ENCODE assay signal across 20 cellular contexts in the genomic region with DNA sequence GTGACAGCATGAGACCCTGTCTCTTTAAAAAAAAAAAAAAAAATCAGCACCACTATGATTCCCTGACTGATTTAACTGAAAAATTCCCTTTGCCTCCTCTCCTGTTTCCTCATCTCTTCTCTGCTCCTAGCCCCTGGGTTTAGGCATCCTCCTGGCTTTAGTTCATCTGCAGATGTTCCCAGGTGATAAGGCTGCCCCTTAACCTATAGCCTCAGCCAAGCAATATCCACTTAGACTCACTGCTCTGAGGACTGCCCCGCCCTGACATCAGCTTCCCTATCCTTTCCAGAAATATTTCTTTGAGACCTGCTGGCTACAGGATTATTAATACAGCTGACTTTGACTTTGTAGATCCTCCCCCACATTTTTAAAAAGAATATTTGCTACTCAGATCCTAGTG. TPM values are rescaled to one million over a fixed set of nuclear protein-coding genes. Genes with fewer than 3 reads are reported as not detected.
DNase-seq lines count a peak whose midpoint lies in the region; ATAC-seq and TF ChIP-seq lines count a peak whose summit lies in the region.
"Had no signal": no experiment of that assay in that cellular context is flagged by ENCODE, and none has a peak within 500 bp of the region (broad histone marks: within the 10 kb centered on the region; RNA-seq: fewer than 3 reads in every experiment).

No MANE protein-coding gene starts in this region.

- no peak overlapping the region for H2BK12ac ChIP-seq in trophoblast cell (ENCODE audit: low read length)

- BruUV-seq in PC-9 (replicated peaks; lab: Mats Ljungman, UMichigan) = no TSS peak

- H3K79me2 ChIP-seq in PC-9 (ENCODE audit: low read depth) = no peaks in the 10 kb centered on the region
- H3K79me2 ChIP-seq in trophoblast cell (ENCODE audit: control insufficient read depth, insufficient read depth, low read length, poor library complexity) = no peaks in the 10 kb centered on the region

- no peaks in the 10 kb centered on the region for H3K9me3 Mint-ChIP-seq in activated CD4-positive, alpha-beta memory T cell treated with anti-CD3 and anti-CD28 coated beads for 36 hours
- H3K9me3 Mint-ChIP-seq: IgD-negative memory B cell had no signal

- no peaks in the 10 kb centered on the region for H3K9me2 ChIP-seq in PC-9 (ENCODE audit: insufficient read depth)

- H3K9ac ChIP-seq in trophoblast cell (ENCODE audit: low read length) = no peak overlapping the region

- H3K27me3 ChIP-seq in PC-9 (ENCODE audit: insufficient read depth, low read depth) (no peaks in the 10 kb centered on the region), esophagus muscularis mucosa (no peaks in the 10 kb centered on the region), trophoblast cell (ENCODE audit: insufficient read depth, low read length) (no peaks in the 10 kb centered on the region), ascending aorta (no peaks in the 10 kb centered on the region)

- peaks cover 40% of the 10 kb centered on the region for H3K4me1 ChIP-seq in PC-9 (replicated peaks; ENCODE audit: insufficient read depth)
- H3K4me1 ChIP-seq in esophagus muscularis mucosa = peaks cover 9 to 77% (median 75%) of the 10 kb centered on the region in 4 donors
- peaks cover 17% of the 10 kb centered on the region in 2 experiments for H3K4me1 ChIP-seq in trophoblast cell (ENCODE audit: control insufficient read depth in 1 of 2, insufficient read depth in 2 of 2, low read length in 2 of 2)
- H3K4me1 ChIP-seq in ascending aorta = peaks cover 5 to 15% of the 10 kb centered on the region in 2 donors
- H3K4me1 ChIP-seq: HAP-1 had no signal

- no peak overlapping the region for H2BK5ac ChIP-seq in trophoblast cell (ENCODE audit: low read depth, low read length, poor library complexity)

- H4K12ac ChIP-seq in trophoblast cell (ENCODE audit: low read depth, low read length) = no peak overlapping the region

- TF ChIP-seq EP300 in esophagus muscularis mucosa (IDR thresholded peaks at IDR 0.05) = no peak

- H3K4me2 ChIP-seq in PC-9 (peak overlapping the region; percentile 50), trophoblast cell (ENCODE audit: low read length) (no peak overlapping the region)

- H3K4ac ChIP-seq in trophoblast cell (ENCODE audit: low read depth, low read length) = no peak overlapping the region

- 82% methylated on average over 1 of the region's 1 CpG for WGBS in esophagus muscularis mucosa
- WGBS in trophoblast cell (ENCODE audit: extremely low coverage, insufficient coverage, insufficient read length) = no CpG with 5 or more reads among the region's 1 CpG

- H3K27ac ChIP-seq in PC-9 (0 out of 2 replicates have a peak overlapping the region, but pooled peaks have one; percentile 22), esophagus muscularis mucosa (replicated peaks in 1 of 4) (peak overlapping the region; percentile 92 to 97 (median 94)), trophoblast cell (ENCODE audit: low read depth, low read length) (no peak overlapping the region), ascending aorta (peak overlapping the region in 1 of 2 donors; percentile 4)

- H4K8ac ChIP-seq in trophoblast cell (ENCODE audit: low read depth, low read length) = no peak overlapping the region

- H3F3A ChIP-seq in PC-9 (ENCODE audit: insufficient read depth, low read depth) = peaks cover 17% of the 10 kb centered on the region; the same call in 1 of the 2 replicates

- H3K4me3 ChIP-seq in PC-9 (no peak overlapping the region), esophagus muscularis mucosa (no peak overlapping the region), trophoblast cell (ENCODE audit: low read depth, low read length) (no peak overlapping the region), ascending aorta (no peak overlapping the region)
- H3K4me3 ChIP-seq: HAP-1 had no signal

- no peak overlapping the region for H2BK120ac ChIP-seq in trophoblast cell (ENCODE audit: insufficient read depth, low read length, poor library complexity)

- TF ChIP-seq CTCF in PC-9 (conservative IDR thresholded peaks at IDR 0.05) (no peak), esophagus muscularis mucosa (IDR thresholded peaks at IDR 0.05) (no peak), ascending aorta (IDR thresholded peaks at IDR 0.05) (no peak)

- peaks cover 1% of the 10 kb centered on the region for H3K27me3 Mint-ChIP-seq in activated CD4-positive, alpha-beta memory T cell treated with anti-CD3 and anti-CD28 coated beads for 36 hours

- no peaks in the 10 kb centered on the region for H3K36me3 Mint-ChIP-seq in activated CD4-positive, alpha-beta memory T cell treated with anti-CD3 and anti-CD28 coated beads for 36 hours

- H3K4me3 Mint-ChIP-seq in activated CD4-positive, alpha-beta memory T cell treated with anti-CD3 and anti-CD28 coated beads for 36 hours = no peak overlapping the region

- no peaks in the 10 kb centered on the region for H4K20me1 ChIP-seq in PC-9 (ENCODE audit: insufficient read depth)

- no peak for TF ChIP-seq POLR2A in esophagus muscularis mucosa (IDR thresholded peaks at IDR 0.05; ENCODE audit: low read depth)

- no peak overlapping the region for H3K23ac ChIP-seq in trophoblast cell (ENCODE audit: low read length)

- intact Hi-C loops in PC-9 (cut with micrococcal nuclease; ENCODE audit: unreplicated experiment) (loop anchor here (5.0 kb wide), 1 partner anchor 37 kb away; a partner anchor contains a TSS), esophagus muscularis mucosa (cut with DNase I) (no loop called here), ascending aorta (cut with DNase I) (no loop called here)
- intact Hi-C loops in activated CD4-positive, alpha-beta memory T cell treated with anti-CD3 and anti-CD28 coated beads for 36 hours (cut with micrococcal nuclease) = no loop called here

- ATAC-seq in HG02981 (IDR thresholded peaks at IDR 0.05; ENCODE audit: unreplicated experiment) = no peak

- no peak overlapping the region for H2AFZ ChIP-seq in PC-9
- no peak overlapping the region for H2AFZ ChIP-seq in trophoblast cell (ENCODE audit: insufficient read depth, low read length, poor library complexity)

- no peak overlapping the region for H3K27ac Mint-ChIP-seq in activated CD4-positive, alpha-beta memory T cell treated with anti-CD3 and anti-CD28 coated beads for 36 hours
- H3K27ac Mint-ChIP-seq: IgD-negative memory B cell had no signal

- H3K36me3 ChIP-seq in PC-9 (ENCODE audit: low read depth) = no peaks in the 10 kb centered on the region
- H3K36me3 ChIP-seq in esophagus muscularis mucosa = peaks cover under 1 to 72% (median 36%) of the 10 kb centered on the region in 4 donors
- H3K36me3 ChIP-seq in trophoblast cell (ENCODE audit: control insufficient read depth in 1 of 2, insufficient read depth in 2 of 2, low read length in 2 of 2) = peaks cover 23 to 30% of the 10 kb centered on the region in 2 experiments
- peaks cover 57 to 78% of the 10 kb centered on the region in 2 donors for H3K36me3 ChIP-seq in ascending aorta
- H3K36me3 ChIP-seq: HAP-1 had no signal

- H3K9me3 ChIP-seq in PC-9 (ENCODE audit: insufficient read depth, low read depth) (0 out of 2 replicates have a peak, but pooled peaks cover 9% of the 10 kb centered on the region), esophagus muscularis mucosa (no peaks in the 10 kb centered on the region), trophoblast cell (ENCODE audit: insufficient read depth, low read depth, low read length) (no peaks in the 10 kb centered on the region), ascending aorta (no peaks in the 10 kb centered on the region)
- H3K9me3 ChIP-seq: HAP-1 had no signal

- no peaks in the 10 kb centered on the region for H3K4me1 Mint-ChIP-seq in activated CD4-positive, alpha-beta memory T cell treated with anti-CD3 and anti-CD28 coated beads for 36 hours (ENCODE audit: low read depth)
- H3K4me1 Mint-ChIP-seq: IgD-negative memory B cell had no signal

- no peak overlapping the region for H4K91ac ChIP-seq in trophoblast cell (ENCODE audit: low read depth, low read length)

- H2AK5ac ChIP-seq in trophoblast cell (ENCODE audit: low read length) = no peak overlapping the region

- no peak overlapping the region for H3K18ac ChIP-seq in trophoblast cell (ENCODE audit: low read length)

- no peak overlapping the region for H3K14ac ChIP-seq in trophoblast cell (ENCODE audit: low read length)

- POLR2A ChIA-PET in PC-9 (lab: Charles Lee; ENCODE audit: unreplicated experiment) = interaction anchor here (0.5 to 0.6 kb wide), 2 partner anchors 23 to 841 kb away, joined by 3 to 4 read pairs; no protein-coding TSS in a partner anchor
- POLR2A ChIA-PET in activated CD4-positive, alpha-beta memory T cell treated with anti-CD3 and anti-CD28 coated beads for 36 hours (lab: Charles Lee) = interaction anchor here (0.7 kb wide), 1 partner anchor 189 kb away, joined by 3 read pairs; no protein-coding TSS in a partner anchor

- CTCF ChIA-PET in PC-9 (lab: Charles Lee) = no interaction called here
- CTCF ChIA-PET in activated CD4-positive, alpha-beta memory T cell treated with anti-CD3 and anti-CD28 coated beads for 36 hours (lab: Charles Lee) = no interaction called here

- peak in 1 of 2 experiments; percentile 62 for DNase-seq in PC-9
- DNase-seq in esophagus muscularis mucosa (ENCODE audit: extremely low spot score) = no peak
- DNase-seq in trophoblast cell = peak; percentile 70 to 77
- peak; percentile 15 for DNase-seq in ureter (ENCODE audit: low spot score)
- DNase-seq in activated CD4-positive, alpha-beta memory T cell treated with anti-CD3 and anti-CD28 coated beads for 36 hours = no peak
- no peak for DNase-seq in ascending aorta (ENCODE audit: low spot score in 2 of 2)
- DNase-seq: Calu3, GOT3, NCI-H1048, NCI-H1436, NCI-H187, NCI-H2081 treated with DMSO at 0.1 percent for 48 hours, NCI-H2171 treated with DMSO at 0.1 percent for 48 hours, NCI-H345, NCI-H510A treated with DMSO at 0.1 percent for 48 hours, NCI-H748 treated with DMSO at 0.1 percent for 48 hours, SHP77 had no signal

- H3K79me1 ChIP-seq in trophoblast cell (ENCODE audit: low read length) = no peaks in the 10 kb centered on the region

RNA-seq across cellular contexts. Expression of a gene that starts 39.4 kb away (rescaled TPM):
- total RNA-seq in PC-9 (2021) = 38.4 and 53.3 TPM in 2 replicates
- total RNA-seq in esophagus muscularis mucosa = 10 to 100 TPM; 20.5 to 30.3 (median 25.3) TPM
- polyA plus RNA-seq in trophoblast cell (2013) = 48.8 and 49.1 TPM in 2 replicates
- total RNA-seq in ureter = 20.6 TPM
- 10 to 100 TPM; 27.0 to 27.9 TPM for total RNA-seq in activated CD4-positive, alpha-beta memory T cell treated with anti-CD3 and anti-CD28 coated beads for 36 hours
- 10.2 TPM for total RNA-seq in ascending aorta

Comparison
In these comparisons a context has a peak if more than half of its experiments do, and no peak if none do; other contexts are left out.
1. DNase-seq: peak in trophoblast cell (2 of 2) and ureter (single experiment); none in esophagus muscularis mucosa (single experiment), activated CD4-positive, alpha-beta memory T cell treated with anti-CD3 and anti-CD28 coated beads for 36 hours (single experiment) and ascending aorta (0 of 2).